ENCODE assay signal across 23 cellular contexts in the genomic region with DNA sequence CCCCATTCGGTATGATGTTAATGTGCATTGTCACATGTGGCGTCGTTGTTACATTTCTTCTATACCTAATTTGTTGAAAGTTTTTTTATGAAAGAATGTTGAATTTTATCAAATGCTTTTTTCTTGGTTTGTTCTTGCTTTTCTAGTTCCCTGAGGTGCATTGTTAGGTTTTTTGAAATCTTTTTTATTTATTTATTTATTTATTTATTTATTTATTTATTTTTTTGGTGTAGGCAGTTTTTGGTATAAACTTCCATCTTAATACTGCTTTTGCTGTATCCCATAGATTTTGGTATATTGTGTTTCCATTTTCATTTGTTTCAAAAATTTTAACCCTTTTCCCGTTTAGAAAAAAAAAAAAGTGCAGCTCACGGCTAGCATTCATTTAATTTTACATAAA.
A peak's percentile ranks its signal among the peaks of the same experiment; 100 is the strongest.
DNase-seq lines count a peak whose midpoint lies in the region; ATAC-seq, FAIRE-seq and TF ChIP-seq lines count a peak whose summit lies in the region.
"Had no signal": no experiment of that assay in that cellular context is flagged by ENCODE, and none has a peak within 500 bp of the region (broad histone marks: within the 10 kb centered on the region; RNA-seq: fewer than 3 reads in every experiment).

No MANE protein-coding gene starts in this region.

- CTCF ChIA-PET in A549 (lab: Yijun Ruan, JAX) = interaction anchor here (2.0 to 2.1 kb wide), 2 partner anchors 9 to 101 kb away, joined by 5 to 7 read pairs; no protein-coding TSS in a partner anchor
- CTCF ChIA-PET in HCT116 (lab: Charles Lee) = no interaction called here

- FAIRE-seq in A549 (lab: Jason Lieb, UNC) (no peak), islet of Langerhans (lab: Jason Lieb, UNC) (peak; percentile 13)
- FAIRE-seq: GM12878, GM12892, GM18507 had no signal

- no peak for TF ChIP-seq EP300 in A549 (IDR thresholded peaks at IDR 0.05)

- DNase-seq in A549 (ENCODE audit: low read depth in 1 of 2, low spot score in 1 of 2) = no peak
- no peak for DNase-seq in HCT116 (ENCODE audit: low read depth, low spot score)
- no peak for DNase-seq in GDM1 (lab: John Stamatoyannopoulos, UW)
- DNase-seq in coronary artery (ENCODE audit: low spot score) = no peak
- no peak for DNase-seq in NOMO-1 (lab: John Stamatoyannopoulos, UW; ENCODE audit: unreplicated experiment in 2 of 2)
- DNase-seq: 8988T; ACHN; BE2C; C1 segment of cervical spinal cord; CD4-positive, alpha-beta memory T cell; CD4-positive, CD25-positive, alpha-beta regulatory T cell; CD8-positive, alpha-beta memory T cell; COR-L47; DMS 273 treated with DMSO at 0.1 percent for 48 hours; DMS153; DND-41; EL had no signal

- no peaks in the 10 kb centered on the region for H3K9me2 ChIP-seq in HCT116 (ENCODE audit: insufficient read depth)

- BruUV-seq in HCT116 (replicated peaks; lab: Mats Ljungman, UMichigan) = no TSS peak

- H3K27me3 ChIP-seq in HCT116 (ENCODE audit: insufficient read depth, low read length) = no peaks in the 10 kb centered on the region
- H3K27me3 ChIP-seq: BE2C, BLaER1 had no signal

- no peaks in the 10 kb centered on the region for H3K79me2 ChIP-seq in HCT116 (ENCODE audit: insufficient read depth, low read length)

- intact Hi-C loops in HCT116 (cut with micrococcal nuclease) = no loop called here

- no peak overlapping the region for H3K4me3 ChIP-seq in A549
- no peak overlapping the region for H3K4me3 ChIP-seq in HCT116 (replicated peaks in 1 of 2; ENCODE audit: low read depth in 1 of 2, low read length in 2 of 2)
- no peak overlapping the region for H3K4me3 ChIP-seq in coronary artery
- H3K4me3 ChIP-seq: BLaER1, GM12878 had no signal

- H3K4me1 ChIP-seq in A549 (peaks cover 5% of the 10 kb centered on the region; the same call in 1 of the 3 replicates), HCT116 (ENCODE audit: control insufficient read depth in 1 of 2, insufficient read depth in 2 of 2, low read length in 2 of 2) (peaks cover 17 to 20% of the 10 kb centered on the region in 2 experiments)
- H3K4me1 ChIP-seq: BE2C, BLaER1 had no signal

- no peaks in the 10 kb centered on the region for H4K20me1 ChIP-seq in HCT116 (ENCODE audit: insufficient read depth)
- H4K20me1 ChIP-seq: BLaER1 had no signal

- no peak for TF ChIP-seq RAD21 in A549 (conservative IDR thresholded peaks at IDR 0.05 in 1 of 2, IDR thresholded peaks at IDR 0.05 in 1 of 2)
- no peak for TF ChIP-seq RAD21 in HCT116 (IDR thresholded peaks at IDR 0.05; ENCODE audit: low read depth)

- ATAC-seq in A549 (no peak), HCT116 (no peak), GM21515 (IDR thresholded peaks at IDR 0.05; ENCODE audit: unreplicated experiment) (no peak)
- ATAC-seq: GM12878 had no signal

- H3K4me2 ChIP-seq in A549 = no peak overlapping the region
- H3K4me2 ChIP-seq in HCT116 (ENCODE audit: low read length) = no peak overlapping the region
- H3K4me2 ChIP-seq: BLaER1 had no signal

- no peaks in the 10 kb centered on the region; a peak in 1 of 4 replicates for H3K36me3 ChIP-seq in HCT116 (ENCODE audit: control insufficient read depth in 1 of 2, insufficient read depth in 2 of 2, low read length in 2 of 2)
- H3K36me3 ChIP-seq: BE2C, BLaER1 had no signal

- peaks cover 8% of the 10 kb centered on the region; the same call in 2 of the 3 replicates for H3K9me3 ChIP-seq in A549
- peaks cover 0 to 3% of the 10 kb centered on the region in 2 experiments; a peak in 1 of 4 replicates for H3K9me3 ChIP-seq in HCT116 (ENCODE audit: control insufficient read depth in 1 of 2, insufficient read depth in 1 of 2, low read depth in 1 of 2, low read length in 2 of 2)
- H3K9me3 ChIP-seq: BE2C had no signal

- WGBS in A549 (ENCODE audit: missing lambda C conversion rate) = 84% methylated on average over 5 of the region's 5 CpGs

- peak overlapping the region; percentile 37 for H2AFZ ChIP-seq in HCT116 (ENCODE audit: low read depth, low read length, poor library complexity, severe bottlenecking)

- H3K27ac ChIP-seq in A549 = no peak overlapping the region
- H3K27ac ChIP-seq in HCT116 (ENCODE audit: low read depth, low read length) = no peak overlapping the region
- H3K27ac ChIP-seq in coronary artery = no peak overlapping the region
- H3K27ac ChIP-seq: BLaER1 had no signal

- no peak for TF ChIP-seq CTCF in A549 (IDR thresholded peaks at IDR 0.05)
- TF ChIP-seq CTCF in HCT116 (IDR thresholded peaks at IDR 0.05 in 2 of 3, conservative IDR thresholded peaks at IDR 0.05 in 1 of 3; ENCODE audit: borderline replicate concordance in 1 of 3, insufficient read depth in 1 of 3, low read depth in 2 of 3, low read length in 2 of 3) = no peak
- TF ChIP-seq CTCF in coronary artery (IDR thresholded peaks at IDR 0.05) = no peak

- RAD21 ChIA-PET in HCT116 (lab: Charles Lee; ENCODE audit: low non-redundant PET in 1 of 2, low total read pairs in 2 of 2, uncharacterized antibody in 2 of 2, unreplicated experiment in 2 of 2) = no interaction called here

- POLR2A ChIA-PET in A549 (lab: Yijun Ruan, JAX) (no interaction called here), HCT116 (lab: Charles Lee) (no interaction called here)

- no peak overlapping the region for H3K9ac ChIP-seq in HCT116 (ENCODE audit: low read length)
- H3K9ac ChIP-seq: BLaER1 had no signal

- no peak for TF ChIP-seq POLR2A in A549 (IDR thresholded peaks at IDR 0.05; ENCODE audit: low read length)
- no peak for TF ChIP-seq POLR2A in HCT116 (IDR thresholded peaks at IDR 0.05; ENCODE audit: borderline replicate concordance, extremely low read depth, insufficient read depth, insufficient read length)

TF ChIP-seq in A549, 52 proteins besides CTCF, POLR2A, EP300 and RAD21:
- TF ChIP-seq KDM1A (IDR thresholded peaks at IDR 0.05; ENCODE audit: low read depth) (no peak), ZC3H11A (IDR thresholded peaks at IDR 0.05) (peak; percentile 72), SMC3 (IDR thresholded peaks at IDR 0.05) (no peak)
TF ChIP-seq in A549: peak in this region for 1.

TF ChIP-seq in HCT116, 20 proteins besides CTCF, POLR2A, EP300 and RAD21:
- TF ChIP-seq, protein P1, sequence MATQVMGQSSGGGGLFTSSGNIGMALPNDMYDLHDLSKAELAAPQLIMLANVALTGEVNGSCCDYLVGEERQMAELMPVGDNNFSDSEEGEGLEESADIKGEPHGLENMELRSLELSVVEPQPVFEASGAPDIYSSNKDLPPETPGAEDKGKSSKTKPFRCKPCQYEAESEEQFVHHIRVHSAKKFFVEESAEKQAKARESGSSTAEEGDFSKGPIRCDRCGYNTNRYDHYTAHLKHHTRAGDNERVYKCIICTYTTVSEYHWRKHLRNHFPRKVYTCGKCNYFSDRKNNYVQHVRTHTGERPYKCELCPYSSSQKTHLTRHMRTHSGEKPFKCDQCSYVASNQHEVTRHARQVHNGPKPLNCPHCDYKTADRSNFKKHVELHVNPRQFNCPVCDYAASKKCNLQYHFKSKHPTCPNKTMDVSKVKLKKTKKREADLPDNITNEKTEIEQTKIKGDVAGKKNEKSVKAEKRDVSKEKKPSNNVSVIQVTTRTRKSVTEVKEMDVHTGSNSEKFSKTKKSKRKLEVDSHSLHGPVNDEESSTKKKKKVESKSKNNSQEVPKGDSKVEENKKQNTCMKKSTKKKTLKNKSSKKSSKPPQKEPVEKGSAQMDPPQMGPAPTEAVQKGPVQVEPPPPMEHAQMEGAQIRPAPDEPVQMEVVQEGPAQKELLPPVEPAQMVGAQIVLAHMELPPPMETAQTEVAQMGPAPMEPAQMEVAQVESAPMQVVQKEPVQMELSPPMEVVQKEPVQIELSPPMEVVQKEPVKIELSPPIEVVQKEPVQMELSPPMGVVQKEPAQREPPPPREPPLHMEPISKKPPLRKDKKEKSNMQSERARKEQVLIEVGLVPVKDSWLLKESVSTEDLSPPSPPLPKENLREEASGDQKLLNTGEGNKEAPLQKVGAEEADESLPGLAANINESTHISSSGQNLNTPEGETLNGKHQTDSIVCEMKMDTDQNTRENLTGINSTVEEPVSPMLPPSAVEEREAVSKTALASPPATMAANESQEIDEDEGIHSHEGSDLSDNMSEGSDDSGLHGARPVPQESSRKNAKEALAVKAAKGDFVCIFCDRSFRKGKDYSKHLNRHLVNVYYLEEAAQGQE (IDR thresholded peaks at IDR 0.05; ENCODE audit: low read depth) = no peak
- TF ChIP-seq EZH2phosphoT487 (IDR thresholded peaks at IDR 0.05; ENCODE audit: borderline replicate concordance) (no peak), SP1 (IDR thresholded peaks at IDR 0.05; ENCODE audit: low read depth) (no peak), EZH2 (IDR thresholded peaks at IDR 0.05) (no peak)
